Comparison of ENCODE assay signal across 8 cellular contexts in the genomic region with DNA sequence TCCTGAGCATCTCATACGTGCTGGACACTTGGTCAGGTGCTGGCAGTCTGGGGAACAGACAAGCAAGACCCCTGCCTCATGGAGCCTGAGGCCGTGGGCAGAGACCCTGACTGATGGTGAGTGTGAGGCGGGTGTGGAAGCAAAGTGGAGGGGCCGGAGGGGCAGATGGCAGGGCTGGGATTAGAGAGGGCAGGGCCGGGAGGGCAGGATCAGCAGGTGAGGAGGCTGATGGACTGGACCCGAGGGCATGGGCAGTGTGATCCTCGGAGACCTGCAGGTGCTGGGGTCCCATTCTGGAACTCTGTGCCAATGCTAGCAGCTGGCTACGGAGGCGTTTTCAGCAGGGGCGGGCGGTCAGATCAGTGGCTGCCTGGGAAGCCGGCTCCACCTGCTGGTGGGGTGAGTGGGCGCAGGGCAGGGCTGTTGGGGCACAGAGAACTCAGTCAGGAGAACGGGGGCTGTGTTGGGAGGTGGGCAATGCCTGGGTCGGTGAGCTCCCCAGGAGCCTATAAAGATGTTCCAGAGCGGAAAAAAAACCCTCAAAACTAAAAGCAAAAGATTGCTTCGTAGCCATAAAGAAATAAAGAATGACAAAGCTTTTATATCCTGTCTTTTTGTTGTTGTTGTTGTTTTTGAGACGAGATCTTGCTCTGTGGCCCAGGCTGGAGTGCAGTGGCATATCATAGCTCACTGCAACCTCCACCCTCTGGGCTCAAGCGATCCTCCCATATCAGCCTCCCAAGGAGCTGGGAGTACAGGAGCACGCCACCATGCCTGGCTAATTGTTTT. TPM values are rescaled to one million over a fixed set of nuclear protein-coding genes. Genes with fewer than 3 reads are reported as not detected.
A peak's percentile ranks its signal among the peaks of the same experiment; 100 is the strongest.
DNase-seq lines count a peak whose midpoint lies in the region; ATAC-seq, FAIRE-seq and TF ChIP-seq lines count a peak whose summit lies in the region.

No MANE protein-coding gene starts in this region.

- POLR2A ChIA-PET in CD8-positive, alpha-beta T cell (lab: Charles Lee): no interaction called here
- POLR2A ChIA-PET in activated B cell treated with CpG ODN at 0.5 μM for 24 hours (lab: Charles Lee): interaction anchor here (1.0 to 2.3 kb wide), 4 partner anchors 10 to 24 kb away, joined by 3 to 15 read pairs (median 6); no protein-coding TSS in a partner anchor

- intact Hi-C loops in CD8-positive, alpha-beta T cell (cut with DNase I, micrococcal nuclease): loop anchor here in 1 of 2 experiments (1.0 kb wide), 1 partner anchor 101 kb away; no protein-coding TSS in a partner anchor
- intact Hi-C loops in activated B cell treated with CpG ODN at 0.5 μM for 24 hours (cut with micrococcal nuclease): loop anchor here (1.0 to 10.0 kb wide), 13 partner anchors 10 to 1735 kb away; partner anchors contain the start of genes FBXO31 and ZCCHC14

- no peaks in the 10 kb centered on the region for H3K9me3 Mint-ChIP-seq in CD8-positive, alpha-beta T cell
- H3K9me3 Mint-ChIP-seq in activated B cell treated with CpG ODN at 0.5 μM for 24 hours (peaks cover 3% of the 10 kb centered on the region), nephron progenitor cell (no peaks in the 10 kb centered on the region)

- FAIRE-seq in HTR-8/SVneo (lab: Jason Lieb, UNC): peak; percentile 4

- no peak overlapping the region for H3K27ac Mint-ChIP-seq in CD8-positive, alpha-beta T cell
- peak overlapping the region; percentile 100 for H3K27ac Mint-ChIP-seq in activated B cell treated with CpG ODN at 0.5 μM for 24 hours
- H3K27ac Mint-ChIP-seq in nephron progenitor cell: no peak overlapping the region

- H3K9me3 ChIP-seq in CD8-positive, alpha-beta T cell (ENCODE audit: low read length): no peaks in the 10 kb centered on the region

- no peak overlapping the region for H3K4me3 Mint-ChIP-seq in CD8-positive, alpha-beta T cell
- H3K4me3 Mint-ChIP-seq in activated B cell treated with CpG ODN at 0.5 μM for 24 hours: peak overlapping the region; percentile 44
- H3K4me3 Mint-ChIP-seq in nephron progenitor cell: no peak overlapping the region

- no peaks in the 10 kb centered on the region for H3K36me3 ChIP-seq in CD8-positive, alpha-beta T cell (ENCODE audit: insufficient read depth, low read length)
- no peaks in the 10 kb centered on the region for H3K36me3 ChIP-seq in kidney epithelial cell (ENCODE audit: control insufficient read depth, insufficient read depth, low read length)

- peak; percentile 52 for ATAC-seq in CD8-positive, alpha-beta T cell
- no peak for ATAC-seq in activated B cell treated with CpG ODN at 0.5 μM for 24 hours (ENCODE audit: low read depth)
- no peak for ATAC-seq in GM21576 (IDR thresholded peaks at IDR 0.05; ENCODE audit: unreplicated experiment)
- ATAC-seq in HG03108 (IDR thresholded peaks at IDR 0.05; ENCODE audit: unreplicated experiment): no peak

- no peaks in the 10 kb centered on the region for H3K36me3 Mint-ChIP-seq in CD8-positive, alpha-beta T cell
- H3K36me3 Mint-ChIP-seq in activated B cell treated with CpG ODN at 0.5 μM for 24 hours (ENCODE audit: low read depth) (no peaks in the 10 kb centered on the region), nephron progenitor cell (ENCODE audit: low read depth) (no peaks in the 10 kb centered on the region)

- CTCF ChIA-PET in CD8-positive, alpha-beta T cell (lab: Charles Lee): interaction anchor here (0.6 to 3.5 kb wide), 24 partner anchors 9 to 220 kb away, joined by 3 to 26 read pairs (median 4); no protein-coding TSS in a partner anchor
- CTCF ChIA-PET in activated B cell treated with CpG ODN at 0.5 μM for 24 hours (lab: Charles Lee): interaction anchor here (0.5 to 4.6 kb wide), 18 partner anchors 10 to 101 kb away, joined by 3 to 42 read pairs (median 4); no protein-coding TSS in a partner anchor

- TF ChIP-seq CTCF in CD8-positive, alpha-beta T cell (IDR thresholded peaks at IDR 0.05): peak; percentile 50
- TF ChIP-seq CTCF in activated B cell treated with CpG ODN at 0.5 μM for 24 hours (IDR thresholded peaks at IDR 0.05) (no peak), kidney epithelial cell (IDR thresholded peaks at IDR 0.05; ENCODE audit: insufficient read depth, low read length, poor library complexity, severe bottlenecking) (peak; percentile 45), nephron progenitor cell (IDR thresholded peaks at IDR 0.05) (no peak)

- DNase-seq in CD8-positive, alpha-beta T cell: peak in 2 of 7 experiments; percentile 38 to 69
- DNase-seq in HTR-8/SVneo (ENCODE audit: insufficient read length, low spot score) (peak; percentile 61), activated B cell treated with CpG ODN at 0.5 μM for 24 hours (peak; percentile 53), kidney epithelial cell (ENCODE audit: low read depth) (no peak), globus pallidus (ENCODE audit: low spot score) (no peak), nephron progenitor cell (no peak)

- no peak overlapping the region for H3K4me3 ChIP-seq in CD8-positive, alpha-beta T cell (ENCODE audit: low read depth, low read length)
- H3K4me3 ChIP-seq in kidney epithelial cell (ENCODE audit: low read depth, low read length): no peak overlapping the region

- peaks cover 10% of the 10 kb centered on the region for H3K4me1 Mint-ChIP-seq in CD8-positive, alpha-beta T cell (ENCODE audit: low read depth)
- peaks cover 77% of the 10 kb centered on the region for H3K4me1 Mint-ChIP-seq in activated B cell treated with CpG ODN at 0.5 μM for 24 hours
- peaks cover 19% of the 10 kb centered on the region for H3K4me1 Mint-ChIP-seq in nephron progenitor cell

- H3K27ac ChIP-seq in CD8-positive, alpha-beta T cell (ENCODE audit: low read depth, low read length): no peak overlapping the region

- no peaks in the 10 kb centered on the region for H3K4me1 ChIP-seq in CD8-positive, alpha-beta T cell (ENCODE audit: insufficient read depth, low read length)

- peaks cover 27% of the 10 kb centered on the region for H3K27me3 Mint-ChIP-seq in CD8-positive, alpha-beta T cell (ENCODE audit: low read depth)
- H3K27me3 Mint-ChIP-seq in activated B cell treated with CpG ODN at 0.5 μM for 24 hours (no peaks in the 10 kb centered on the region), nephron progenitor cell (ENCODE audit: low read depth, poor library complexity) (peaks cover 61% of the 10 kb centered on the region)

- H3K27me3 ChIP-seq in CD8-positive, alpha-beta T cell (ENCODE audit: insufficient read depth, low read length): no peaks in the 10 kb centered on the region
- H3K27me3 ChIP-seq in kidney epithelial cell (ENCODE audit: control insufficient read depth, insufficient read depth, low read length): peaks cover 16% of the 10 kb centered on the region

RNA-seq across cellular contexts. Expression of gene C16orf74, which starts 8.9 kb away (rescaled TPM):
- 1 to 10 TPM; 2.3 to 3.5 TPM for total RNA-seq in CD8-positive, alpha-beta T cell
- total RNA-seq in activated B cell treated with CpG ODN at 0.5 μM for 24 hours: 16.1 and 18.3 TPM in 2 replicates
- total RNA-seq in kidney epithelial cell: 11.6 and 13.6 TPM in 2 replicates

RNA-seq across cellular contexts. Expression of gene EMC8, which starts 39.5 kb away (rescaled TPM):
- 10 to 100 TPM; 56.0 to 56.2 TPM for total RNA-seq in CD8-positive, alpha-beta T cell
- total RNA-seq in activated B cell treated with CpG ODN at 0.5 μM for 24 hours: 27.8 and 29.0 TPM in 2 replicates
- total RNA-seq in kidney epithelial cell: 51.8 and 60.7 TPM in 2 replicates

RNA-seq across cellular contexts. Expression of gene COX4I1, which starts 39.7 kb away (rescaled TPM):
- 100 to 1,000 TPM; 876 to 878 TPM for total RNA-seq in CD8-positive, alpha-beta T cell
- 578 TPM in 2 replicates for total RNA-seq in activated B cell treated with CpG ODN at 0.5 μM for 24 hours
- 720 and 850 TPM in 2 replicates for total RNA-seq in kidney epithelial cell

Comparison
In these comparisons a context has a peak if more than half of its experiments do, and no peak if none do; other contexts are left out.
1. DNase-seq: peak in HTR-8/SVneo (single experiment) and activated B cell treated with CpG ODN at 0.5 μM for 24 hours (single experiment); none in kidney epithelial cell (single experiment), globus pallidus (single experiment) and nephron progenitor cell (single experiment).
2. CTCF ChIP-seq: peak in CD8-positive, alpha-beta T cell (single experiment) and kidney epithelial cell (single experiment); none in activated B cell treated with CpG ODN at 0.5 μM for 24 hours (single experiment) and nephron progenitor cell (single experiment).